2 cellular contexts compared by ENCODE assay signal in the genomic region with DNA sequence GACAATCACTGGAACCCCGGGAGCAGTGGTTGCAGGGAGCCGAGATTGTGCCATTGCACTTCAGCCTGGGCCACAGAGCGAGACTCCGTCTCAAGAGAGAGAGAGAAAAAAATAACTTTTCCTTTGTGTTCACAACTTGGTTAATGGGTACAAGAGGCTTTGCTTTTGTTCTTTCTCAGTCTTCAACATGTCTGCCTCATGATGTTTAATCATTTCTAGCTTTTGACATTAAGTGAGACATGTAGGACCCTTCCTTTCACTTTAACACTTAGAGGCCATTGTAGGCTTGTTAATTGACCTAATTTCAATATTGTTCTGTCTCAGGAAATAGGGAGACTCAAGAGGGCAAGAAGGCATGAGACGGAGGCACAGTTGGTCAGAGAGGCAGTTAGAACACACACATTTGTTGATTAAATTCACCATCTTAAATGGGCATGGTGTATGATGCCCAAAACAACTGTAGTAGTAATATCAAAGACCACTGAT.
TF ChIP-seq lines count a peak whose summit lies in the region.

No MANE protein-coding gene starts in this region.

TF ChIP-seq in HepG2, 621 proteins besides CTCF, POLR2A, EP300 and RAD21:
- TF ChIP-seq, protein P1, sequence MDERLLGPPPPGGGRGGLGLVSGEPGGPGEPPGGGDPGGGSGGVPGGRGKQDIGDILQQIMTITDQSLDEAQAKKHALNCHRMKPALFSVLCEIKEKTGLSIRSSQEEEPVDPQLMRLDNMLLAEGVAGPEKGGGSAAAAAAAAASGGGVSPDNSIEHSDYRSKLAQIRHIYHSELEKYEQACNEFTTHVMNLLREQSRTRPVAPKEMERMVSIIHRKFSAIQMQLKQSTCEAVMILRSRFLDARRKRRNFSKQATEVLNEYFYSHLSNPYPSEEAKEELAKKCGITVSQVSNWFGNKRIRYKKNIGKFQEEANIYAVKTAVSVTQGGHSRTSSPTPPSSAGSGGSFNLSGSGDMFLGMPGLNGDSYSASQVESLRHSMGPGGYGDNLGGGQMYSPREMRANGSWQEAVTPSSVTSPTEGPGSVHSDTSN (CRISPR knock-in tag; IDR thresholded peaks at IDR 0.05), result no peak
- no peak for TF ChIP-seq ZNF350 (CRISPR knock-in tag; IDR thresholded peaks at IDR 0.05; ENCODE audit: borderline replicate concordance, low read depth)
- no peak for TF ChIP-seq SMC3 (IDR thresholded peaks at IDR 0.05; ENCODE audit: low read length)
- no peak for TF ChIP-seq ZNF563 (CRISPR knock-in tag; IDR thresholded peaks at IDR 0.05)
- TF ChIP-seq ISX (CRISPR knock-in tag; conservative IDR thresholded peaks at IDR 0.05), result no peak
- no peak for TF ChIP-seq HMG20B (CRISPR knock-in tag; conservative IDR thresholded peaks at IDR 0.05)
- TF ChIP-seq TIGD3 (CRISPR knock-in tag; IDR thresholded peaks at IDR 0.05; ENCODE audit: borderline replicate concordance), result no peak
- no peak for TF ChIP-seq DNMT1 (CRISPR knock-in tag; IDR thresholded peaks at IDR 0.05)
- no peak for TF ChIP-seq ELF4 (CRISPR knock-in tag; IDR thresholded peaks at IDR 0.05; ENCODE audit: borderline replicate concordance)
- no peak for TF ChIP-seq TP53 (CRISPR knock-in tag; conservative IDR thresholded peaks at IDR 0.05)

TF ChIP-seq in K562, 482 proteins besides CTCF, POLR2A, EP300 and RAD21:
- TF ChIP-seq FOXK1 (CRISPR knock-in tag; IDR thresholded peaks at IDR 0.05; ENCODE audit: borderline replicate concordance) (no peak), POLR3A (IDR thresholded peaks at IDR 0.05; ENCODE audit: borderline replicate concordance, extremely low read depth, insufficient read depth, insufficient read length) (no peak), ETV1 (tag; conservative IDR thresholded peaks at IDR 0.05; ENCODE audit: low read depth) (0 out of 2 replicates have a peak, but pooled peaks have one; percentile 12), PRMT5 (CRISPR knock-in tag; IDR thresholded peaks at IDR 0.05) (no peak), XRCC3 (IDR thresholded peaks at IDR 0.05) (no peak), NFRKB (IDR thresholded peaks at IDR 0.05; ENCODE audit: low read depth) (peak; percentile 89), MTA1 (IDR thresholded peaks at IDR 0.05; ENCODE audit: borderline replicate concordance) (no peak), HEY1 (CRISPR knock-in tag; IDR thresholded peaks at IDR 0.05; ENCODE audit: borderline replicate concordance) (no peak), BHLHE40 (IDR thresholded peaks at IDR 0.05; ENCODE audit: low read length) (no peak), CSDE1 (IDR thresholded peaks at IDR 0.05) (peak in 1 of 2 experiments; percentile 50; a peak in 1 of 4 replicates), KHSRP (IDR thresholded peaks at IDR 0.05) (no peak), HDAC3 (IDR thresholded peaks at IDR 0.05; ENCODE audit: borderline replicate concordance, partially characterized antibody) (peak; percentile 21), BCOR (IDR thresholded peaks at IDR 0.05) (0 out of 2 replicates have a peak, but pooled peaks have one; percentile 3), HNRNPK (IDR thresholded peaks at IDR 0.05; ENCODE audit: low read depth, low read length, poor library complexity, severe bottlenecking) (no peak), ZNF41 (CRISPR knock-in tag; conservative IDR thresholded peaks at IDR 0.05) (no peak), MAFK (IDR thresholded peaks at IDR 0.05; ENCODE audit: low read length) (no peak), MCM3 (IDR thresholded peaks at IDR 0.05) (no peak), ZNF586 (CRISPR knock-in tag; conservative IDR thresholded peaks at IDR 0.05) (no peak), NCOA2 (IDR thresholded peaks at IDR 0.05; ENCODE audit: partially characterized antibody in 2 of 2) (no peak), ID3 (CRISPR knock-in tag; IDR thresholded peaks at IDR 0.05) (peak; percentile 9; the same call in 1 of the 2 replicates), ID3 (tag; IDR thresholded peaks at IDR 0.05) (no peak), CREB3L1 (IDR thresholded peaks at IDR 0.05; ENCODE audit: borderline replicate concordance, low read depth) (no peak), NFATC3 (IDR thresholded peaks at IDR 0.05) (0 out of 2 replicates have a peak, but pooled peaks have one; percentile 19), SNIP1 (IDR thresholded peaks at IDR 0.05; ENCODE audit: low read depth) (no peak), ZNF592 (IDR thresholded peaks at IDR 0.05) (peak; percentile 77; the same call in 1 of the 2 replicates), RBFOX2 (IDR thresholded peaks at IDR 0.05; ENCODE audit: low read depth, low read length) (no peak), NR4A1 (CRISPR knock-in tag; IDR thresholded peaks at IDR 0.05) (no peak), NR4A1 (tag; IDR thresholded peaks at IDR 0.05) (peak; percentile 76), HCFC1 (IDR thresholded peaks at IDR 0.05; ENCODE audit: low read depth, low read length) (no peak), SP1 (CRISPR knock-in tag; IDR thresholded peaks at IDR 0.05) (no peak), THRAP3 (IDR thresholded peaks at IDR 0.05; ENCODE audit: borderline replicate concordance) (0 out of 2 replicates have a peak, but pooled peaks have one; percentile 57), KAT7 (CRISPR knock-in tag; IDR thresholded peaks at IDR 0.05; ENCODE audit: borderline replicate concordance) (no peak), BDP1 (IDR thresholded peaks at IDR 0.05; ENCODE audit: insufficient read depth, insufficient read length) (no peak)
- TF ChIP-seq, protein P2, sequence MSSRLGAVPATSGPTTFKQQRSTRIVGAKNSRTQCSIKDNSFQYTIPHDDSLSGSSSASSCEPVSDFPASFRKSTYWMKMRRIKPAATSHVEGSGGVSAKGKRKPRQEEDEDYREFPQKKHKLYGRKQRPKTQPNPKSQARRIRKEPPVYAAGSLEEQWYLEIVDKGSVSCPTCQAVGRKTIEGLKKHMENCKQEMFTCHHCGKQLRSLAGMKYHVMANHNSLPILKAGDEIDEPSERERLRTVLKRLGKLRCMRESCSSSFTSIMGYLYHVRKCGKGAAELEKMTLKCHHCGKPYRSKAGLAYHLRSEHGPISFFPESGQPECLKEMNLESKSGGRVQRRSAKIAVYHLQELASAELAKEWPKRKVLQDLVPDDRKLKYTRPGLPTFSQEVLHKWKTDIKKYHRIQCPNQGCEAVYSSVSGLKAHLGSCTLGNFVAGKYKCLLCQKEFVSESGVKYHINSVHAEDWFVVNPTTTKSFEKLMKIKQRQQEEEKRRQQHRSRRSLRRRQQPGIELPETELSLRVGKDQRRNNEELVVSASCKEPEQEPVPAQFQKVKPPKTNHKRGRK (tag; IDR thresholded peaks at IDR 0.05), result no peak
- TF ChIP-seq, protein P3, sequence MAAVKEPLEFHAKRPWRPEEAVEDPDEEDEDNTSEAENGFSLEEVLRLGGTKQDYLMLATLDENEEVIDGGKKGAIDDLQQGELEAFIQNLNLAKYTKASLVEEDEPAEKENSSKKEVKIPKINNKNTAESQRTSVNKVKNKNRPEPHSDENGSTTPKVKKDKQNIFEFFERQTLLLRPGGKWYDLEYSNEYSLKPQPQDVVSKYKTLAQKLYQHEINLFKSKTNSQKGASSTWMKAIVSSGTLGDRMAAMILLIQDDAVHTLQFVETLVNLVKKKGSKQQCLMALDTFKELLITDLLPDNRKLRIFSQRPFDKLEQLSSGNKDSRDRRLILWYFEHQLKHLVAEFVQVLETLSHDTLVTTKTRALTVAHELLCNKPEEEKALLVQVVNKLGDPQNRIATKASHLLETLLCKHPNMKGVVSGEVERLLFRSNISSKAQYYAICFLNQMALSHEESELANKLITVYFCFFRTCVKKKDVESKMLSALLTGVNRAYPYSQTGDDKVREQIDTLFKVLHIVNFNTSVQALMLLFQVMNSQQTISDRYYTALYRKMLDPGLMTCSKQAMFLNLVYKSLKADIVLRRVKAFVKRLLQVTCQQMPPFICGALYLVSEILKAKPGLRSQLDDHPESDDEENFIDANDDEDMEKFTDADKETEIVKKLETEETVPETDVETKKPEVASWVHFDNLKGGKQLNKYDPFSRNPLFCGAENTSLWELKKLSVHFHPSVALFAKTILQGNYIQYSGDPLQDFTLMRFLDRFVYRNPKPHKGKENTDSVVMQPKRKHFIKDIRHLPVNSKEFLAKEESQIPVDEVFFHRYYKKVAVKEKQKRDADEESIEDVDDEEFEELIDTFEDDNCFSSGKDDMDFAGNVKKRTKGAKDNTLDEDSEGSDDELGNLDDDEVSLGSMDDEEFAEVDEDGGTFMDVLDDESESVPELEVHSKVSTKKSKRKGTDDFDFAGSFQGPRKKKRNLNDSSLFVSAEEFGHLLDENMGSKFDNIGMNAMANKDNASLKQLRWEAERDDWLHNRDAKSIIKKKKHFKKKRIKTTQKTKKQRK (IDR thresholded peaks at IDR 0.05; ENCODE audit: borderline replicate concordance, low read depth, low read length), result no peak
- TF ChIP-seq, protein P4, sequence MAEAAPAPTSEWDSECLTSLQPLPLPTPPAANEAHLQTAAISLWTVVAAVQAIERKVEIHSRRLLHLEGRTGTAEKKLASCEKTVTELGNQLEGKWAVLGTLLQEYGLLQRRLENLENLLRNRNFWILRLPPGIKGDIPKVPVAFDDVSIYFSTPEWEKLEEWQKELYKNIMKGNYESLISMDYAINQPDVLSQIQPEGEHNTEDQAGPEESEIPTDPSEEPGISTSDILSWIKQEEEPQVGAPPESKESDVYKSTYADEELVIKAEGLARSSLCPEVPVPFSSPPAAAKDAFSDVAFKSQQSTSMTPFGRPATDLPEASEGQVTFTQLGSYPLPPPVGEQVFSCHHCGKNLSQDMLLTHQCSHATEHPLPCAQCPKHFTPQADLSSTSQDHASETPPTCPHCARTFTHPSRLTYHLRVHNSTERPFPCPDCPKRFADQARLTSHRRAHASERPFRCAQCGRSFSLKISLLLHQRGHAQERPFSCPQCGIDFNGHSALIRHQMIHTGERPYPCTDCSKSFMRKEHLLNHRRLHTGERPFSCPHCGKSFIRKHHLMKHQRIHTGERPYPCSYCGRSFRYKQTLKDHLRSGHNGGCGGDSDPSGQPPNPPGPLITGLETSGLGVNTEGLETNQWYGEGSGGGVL (CRISPR knock-in tag; IDR thresholded peaks at IDR 0.05), result no peak
